In the genomic region with DNA sequence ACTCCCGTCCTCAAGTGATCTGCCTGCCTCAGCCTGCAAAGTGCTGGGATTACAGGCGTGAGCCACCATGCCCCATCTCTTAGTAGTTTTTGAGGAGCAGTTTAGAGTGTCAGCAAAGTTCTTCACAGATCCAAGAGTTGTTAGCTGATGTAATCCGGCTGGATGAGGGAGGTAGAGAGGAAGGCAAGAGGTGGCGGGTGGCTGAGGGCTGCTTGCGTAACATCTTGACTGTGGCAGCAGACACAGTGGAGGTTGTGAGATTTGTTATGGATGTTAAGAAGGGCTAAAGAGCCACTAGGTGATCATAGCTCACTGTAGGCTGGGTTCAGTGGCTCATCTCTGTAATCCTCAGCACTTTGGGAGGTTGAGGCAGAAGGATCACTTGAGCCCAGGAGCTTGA, we compare ENCODE assay signal across 18 cellular contexts. TPM values are rescaled to one million over a fixed set of nuclear protein-coding genes. Genes with fewer than 3 reads are reported as not detected.
DNase-seq lines count a peak whose midpoint lies in the region; ATAC-seq and TF ChIP-seq lines count a peak whose summit lies in the region.
"Had no signal": no experiment of that assay in that cellular context is flagged by ENCODE, and none has a peak within 500 bp of the region (broad histone marks: within the 10 kb centered on the region; RNA-seq: fewer than 3 reads in every experiment).

No MANE protein-coding gene starts in this region.

- H3K4me3 ChIP-seq in breast epithelium (no peak overlapping the region), trophoblast cell (ENCODE audit: low read depth, low read length) (no peak overlapping the region)
- H3K4me3 ChIP-seq: BLaER1 had no signal

- no peaks in the 10 kb centered on the region for H3K36me3 Mint-ChIP-seq in MCF 10A (ENCODE audit: insufficient read depth, unreplicated experiment)
- H3K36me3 Mint-ChIP-seq: CD8-positive, alpha-beta T cell had no signal

- no peak overlapping the region for H3K9ac ChIP-seq in trophoblast cell (ENCODE audit: low read length)
- H3K9ac ChIP-seq: BLaER1, SK-N-SH had no signal

- no peaks in the 10 kb centered on the region for H3K27me3 Mint-ChIP-seq in MCF 10A (ENCODE audit: insufficient read depth, unreplicated experiment)

- H3K14ac ChIP-seq in trophoblast cell (ENCODE audit: low read length): no peak overlapping the region

- no peak overlapping the region for H3K4me2 ChIP-seq in trophoblast cell (ENCODE audit: low read length)
- H3K4me2 ChIP-seq: BLaER1, SK-N-SH had no signal

- no CpG with 5 or more reads among the region's 5 CpGs for WGBS in trophoblast cell (ENCODE audit: extremely low coverage, insufficient coverage, insufficient read length)

- no peaks in the 10 kb centered on the region for H3K4me1 Mint-ChIP-seq in MCF 10A (ENCODE audit: insufficient read depth, unreplicated experiment)

- H3K79me1 ChIP-seq in trophoblast cell (ENCODE audit: low read length): no peaks in the 10 kb centered on the region

- H3K79me2 ChIP-seq in trophoblast cell (ENCODE audit: control insufficient read depth, insufficient read depth, low read length, poor library complexity): no peaks in the 10 kb centered on the region

- H3K36me3 ChIP-seq in breast epithelium: no peaks in the 10 kb centered on the region
- no peaks in the 10 kb centered on the region for H3K36me3 ChIP-seq in trophoblast cell (ENCODE audit: control insufficient read depth in 1 of 2, insufficient read depth in 2 of 2, low read length in 2 of 2)
- H3K36me3 ChIP-seq: BLaER1 had no signal

- no peak overlapping the region for H4K12ac ChIP-seq in trophoblast cell (ENCODE audit: low read depth, low read length)

- no peak overlapping the region for H2AFZ ChIP-seq in trophoblast cell (ENCODE audit: insufficient read depth, low read length, poor library complexity)

- no peak overlapping the region for H3K4ac ChIP-seq in trophoblast cell (ENCODE audit: low read depth, low read length)

- no peak overlapping the region for H2BK120ac ChIP-seq in trophoblast cell (ENCODE audit: insufficient read depth, low read length, poor library complexity)

- TF ChIP-seq CTCF in MCF 10A (IDR thresholded peaks at IDR 0.05; ENCODE audit: unreplicated experiment) (no peak), breast epithelium (IDR thresholded peaks at IDR 0.05) (no peak)

- H3K23ac ChIP-seq in trophoblast cell (ENCODE audit: low read length): no peak overlapping the region

- H3K4me3 Mint-ChIP-seq in MCF 10A (ENCODE audit: unreplicated experiment): no peak overlapping the region
- H3K4me3 Mint-ChIP-seq: CD8-positive, alpha-beta T cell; IgD-negative memory B cell had no signal

- no peaks in the 10 kb centered on the region for H3K9me3 Mint-ChIP-seq in MCF 10A (ENCODE audit: unreplicated experiment)
- H3K9me3 Mint-ChIP-seq: CD8-positive, alpha-beta T cell; IgD-negative memory B cell had no signal

- H3K9me3 ChIP-seq in breast epithelium (no peaks in the 10 kb centered on the region), trophoblast cell (ENCODE audit: insufficient read depth, low read depth, low read length) (no peaks in the 10 kb centered on the region)
- H3K9me3 ChIP-seq: BLaER1, SK-N-SH had no signal

- no peak overlapping the region for H2BK5ac ChIP-seq in trophoblast cell (ENCODE audit: low read depth, low read length, poor library complexity)

- CTCF ChIA-PET in MCF 10A (lab: Yijun Ruan, JAX): interaction anchor here (0.7 to 1.3 kb wide), 4 partner anchors 17 to 322 kb away, joined by 3 to 4 read pairs (median 3); no protein-coding TSS in a partner anchor

- DNase-seq in MCF 10A (ENCODE audit: unreplicated experiment): peak; percentile 25
- no peak for DNase-seq in breast epithelium (ENCODE audit: low spot score in 2 of 2)
- DNase-seq in NOMO-1 treated with DMSO at 0.1 percent for 48 hours (lab: John Stamatoyannopoulos, UW; ENCODE audit: unreplicated experiment): peak; percentile 31
- DNase-seq in amniotic epithelial cell (ENCODE audit: low read depth): peak; percentile 9
- peak; percentile 6 to 50 for DNase-seq in trophoblast cell
- no peak for DNase-seq in stimulated activated CD4-positive, alpha-beta T cell treated with anti-CD3 and anti-CD28 coated beads, Interleukin-4, amount 100 ng/mL, for 24 hours
- DNase-seq in epidermal melanocyte (ENCODE audit: insufficient read length, low spot score): no peak
- DNase-seq: CD8-positive, alpha-beta T cell; DND-41; GF-D8; NCI-H1092; NCI-H146; NCI-H345; NCI-H526 treated with DMSO at 0.1 percent for 48 hours; SK-N-SH had no signal

- POLR2A ChIA-PET in MCF 10A (lab: Yijun Ruan, JAX): no interaction called here

- no peak overlapping the region for H2AK5ac ChIP-seq in trophoblast cell (ENCODE audit: low read length)

- H3K27ac Mint-ChIP-seq in MCF 10A (ENCODE audit: low read depth, unreplicated experiment): no peak overlapping the region
- H3K27ac Mint-ChIP-seq: CD8-positive, alpha-beta T cell had no signal

- no peak overlapping the region for H4K91ac ChIP-seq in trophoblast cell (ENCODE audit: low read depth, low read length)

- H3K27ac ChIP-seq in breast epithelium: no peak overlapping the region
- H3K27ac ChIP-seq in trophoblast cell (ENCODE audit: low read depth, low read length): no peak overlapping the region
- H3K27ac ChIP-seq: BLaER1 had no signal

- intact Hi-C loops in MCF 10A (cut with micrococcal nuclease) (no loop called here), breast epithelium (cut with DNase I; ENCODE audit: low total_unique reads) (no loop called here)

- H3K27me3 ChIP-seq in breast epithelium: no peaks in the 10 kb centered on the region
- H3K27me3 ChIP-seq in trophoblast cell (ENCODE audit: insufficient read depth, low read length): no peaks in the 10 kb centered on the region
- H3K27me3 ChIP-seq: BLaER1 had no signal

- H3K18ac ChIP-seq in trophoblast cell (ENCODE audit: low read length): no peak overlapping the region

- no peak for TF ChIP-seq POLR2A in breast epithelium (IDR thresholded peaks at IDR 0.05)

- no peak for ATAC-seq in GM18868 (IDR thresholded peaks at IDR 0.05; ENCODE audit: unreplicated experiment)
- ATAC-seq: CD8-positive, alpha-beta T cell had no signal

- no peaks in the 10 kb centered on the region for H3K4me1 ChIP-seq in breast epithelium
- no peaks in the 10 kb centered on the region for H3K4me1 ChIP-seq in trophoblast cell (ENCODE audit: control insufficient read depth in 1 of 2, insufficient read depth in 2 of 2, low read length in 2 of 2)
- H3K4me1 ChIP-seq: BLaER1 had no signal

- BruUV-seq in MCF 10A (replicated peaks; lab: Mats Ljungman, UMichigan): no TSS peak

- no peak overlapping the region for H2BK12ac ChIP-seq in trophoblast cell (ENCODE audit: low read length)

- H4K8ac ChIP-seq in trophoblast cell (ENCODE audit: low read depth, low read length): no peak overlapping the region

RNA-seq across cellular contexts. Expression of a gene that starts 19.5 kb away (rescaled TPM):
- total RNA-seq in MCF 10A (2022) (38.8 and 43.8 TPM in 2 replicates), breast epithelium (10 to 100 TPM; 24.2 to 28.2 (median 26.9) TPM)
- 31.3 and 31.9 TPM in 2 replicates for polyA plus RNA-seq in trophoblast cell (2013)

RNA-seq across cellular contexts. Expression of a gene that starts 27.8 kb away (rescaled TPM):
- 266 and 327 TPM in 2 replicates for total RNA-seq in MCF 10A (2022)
- total RNA-seq in breast epithelium: 100 to 1,000 TPM in 2 of 3 donors, 10 to 100 TPM in 1; 79.0 to 201 (median 104) TPM
- 304 and 315 TPM in 2 replicates for polyA plus RNA-seq in trophoblast cell (2013)

Comparison
In these comparisons a context has a peak if more than half of its experiments do, and no peak if none do; other contexts are left out.
1. DNase-seq: peak in MCF 10A (single experiment), NOMO-1 treated with DMSO at 0.1 percent for 48 hours (single experiment), amniotic epithelial cell (single experiment) and trophoblast cell (2 of 2); none in breast epithelium (0 of 2), stimulated activated CD4-positive, alpha-beta T cell treated with anti-CD3 and anti-CD28 coated beads, Interleukin-4, amount 100 ng/mL, for 24 hours (single experiment) and epidermal melanocyte (single experiment).